Comparison of ENCODE assay signal across 11 cellular contexts in the genomic region with DNA sequence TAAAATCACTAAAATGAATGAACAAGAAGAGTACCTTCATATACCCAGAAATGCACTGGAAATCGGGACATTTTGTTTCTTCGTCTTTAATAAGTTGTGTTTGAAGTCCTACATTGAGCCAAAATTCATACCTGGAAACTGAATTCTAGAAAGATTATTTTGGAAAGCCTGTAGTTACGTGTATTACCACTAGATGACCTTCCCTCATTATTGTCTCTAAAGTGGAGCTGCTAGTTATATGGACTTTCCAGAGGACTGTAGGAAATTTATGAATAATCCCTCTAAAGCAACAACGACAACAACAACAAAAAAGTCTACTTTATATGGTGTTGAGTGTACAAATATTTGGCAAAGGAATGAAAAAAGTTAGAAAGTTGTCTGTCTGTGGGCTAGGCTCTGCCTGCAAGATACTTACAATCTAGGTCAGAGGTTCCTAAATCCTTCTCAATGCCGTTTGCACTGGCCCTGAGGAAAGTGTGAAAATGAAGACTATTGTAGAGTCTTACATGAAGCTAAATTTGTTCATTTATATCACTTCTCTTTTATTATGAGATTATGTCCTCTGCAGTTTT.
DNase-seq lines count a peak whose midpoint lies in the region; ATAC-seq and TF ChIP-seq lines count a peak whose summit lies in the region.
"Had no signal": no experiment of that assay in that cellular context is flagged by ENCODE, and none has a peak within 500 bp of the region (broad histone marks: within the 10 kb centered on the region; RNA-seq: fewer than 3 reads in every experiment).

No MANE protein-coding gene starts in this region.

- POLR2A ChIA-PET in PC-3 (lab: Charles Lee; ENCODE audit: unreplicated experiment): no interaction called here

- DNase-seq in SIG-M5 treated with dmso at 0.1 percent for 504 hours (lab: John Stamatoyannopoulos, UW; ENCODE audit: unreplicated experiment): peak; percentile 25
- no peak for DNase-seq in SIG-M5 (lab: John Stamatoyannopoulos, UW)
- DNase-seq in PC-3: peak; percentile 49
- peak; percentile 34 for DNase-seq in fibroblast of mammary gland (ENCODE audit: low read depth)
- no peak for DNase-seq in transverse colon
- DNase-seq in lower leg skin (ENCODE audit: low spot score in 2 of 2): no peak
- no peak for DNase-seq in NCI-H187 (lab: John Stamatoyannopoulos, UW)
- DNase-seq: activated CD4-positive, alpha-beta T cell treated with anti-CD3 and anti-CD28 coated beads, Interleukin-2, amount 50 U/mL, for 48 hours; MG63; stimulated activated naive CD8-positive, alpha-beta T cell treated with anti-CD3 and anti-CD28 coated beads, Interleukin-15, Interleukin-2, amounts not matched to agents 100 U/mL and 50 U/mL, for 24 hours had no signal

- H3K27ac ChIP-seq in PC-3 (ENCODE audit: low read length) (no peak overlapping the region), transverse colon (no peak overlapping the region)

- H3K36me3 ChIP-seq in PC-3 (ENCODE audit: low read depth, low read length) (no peaks in the 10 kb centered on the region), transverse colon (no peaks in the 10 kb centered on the region)
- H3K36me3 ChIP-seq: MG63 had no signal

- no peaks in the 10 kb centered on the region for H3K27me3 ChIP-seq in PC-3 (ENCODE audit: low read length)
- H3K27me3 ChIP-seq in transverse colon: no peaks in the 10 kb centered on the region
- H3K27me3 ChIP-seq: MG63 had no signal

- H2AFZ ChIP-seq in PC-3 (ENCODE audit: low read length): no peak overlapping the region

- no peak overlapping the region for H3K9ac ChIP-seq in PC-3 (ENCODE audit: low read length)

- H3K4me2 ChIP-seq in PC-3 (ENCODE audit: low read length): no peak overlapping the region

- BruUV-seq in PC-3 (replicated peaks; lab: Mats Ljungman, UMichigan): no TSS peak

- CTCF ChIA-PET in PC-3 (lab: Charles Lee): interaction anchor here (0.8 kb wide), 1 partner anchor 72 kb away, joined by 4 read pairs; no protein-coding TSS in a partner anchor

- ATAC-seq in PC-3 (no peak), GM21447 (IDR thresholded peaks at IDR 0.05; ENCODE audit: unreplicated experiment) (no peak)
- ATAC-seq: stimulated activated naive CD8-positive, alpha-beta T cell treated with anti-CD3 and anti-CD28 coated beads, Interleukin-15, Interleukin-2, amounts not matched to agents 100 U/mL and 50 U/mL, for 24 hours had no signal

- intact Hi-C loops in PC-3 (cut with micrococcal nuclease): loop anchor here (10.0 kb wide), 1 partner anchor 139 kb away; no protein-coding TSS in a partner anchor
- intact Hi-C loops in transverse colon (cut with DNase I; ENCODE audit: low total_unique reads): no loop called here
- intact Hi-C loops in lower leg skin (cut with DNase I; ENCODE audit: low total_unique reads): no loop called here

- TF ChIP-seq EP300 in transverse colon (IDR thresholded peaks at IDR 0.05; ENCODE audit: low read depth): no peak

- no peaks in the 10 kb centered on the region for H3K9me2 ChIP-seq in PC-3 (replicated peaks; ENCODE audit: low read length)

- H4K20me1 ChIP-seq in PC-3 (ENCODE audit: low read length): no peaks in the 10 kb centered on the region

- no peaks in the 10 kb centered on the region for H3K79me2 ChIP-seq in PC-3 (ENCODE audit: low read length)

- no peak for TF ChIP-seq POLR2A in transverse colon (IDR thresholded peaks at IDR 0.05)
- TF ChIP-seq POLR2A in lower leg skin (IDR thresholded peaks at IDR 0.05): no peak

- H3K9me3 ChIP-seq in PC-3 (ENCODE audit: low read length) (no peaks in the 10 kb centered on the region), transverse colon (no peaks in the 10 kb centered on the region)
- H3K9me3 ChIP-seq: MG63 had no signal

- H3K4me3 ChIP-seq in PC-3 (ENCODE audit: low read length) (no peak overlapping the region), fibroblast of mammary gland (ENCODE audit: control insufficient read depth, low read depth, low read length) (no peak overlapping the region), transverse colon (no peak overlapping the region), lower leg skin (ENCODE audit: low read depth, poor library complexity, severe bottlenecking) (no peak overlapping the region)
- H3K4me3 ChIP-seq: MG63 had no signal

- H3K4me1 ChIP-seq in PC-3 (ENCODE audit: insufficient read depth, low read length) (peaks cover 27% of the 10 kb centered on the region), transverse colon (peaks cover 0 to 5% (median 0%) of the 10 kb centered on the region in 4 donors)

- WGBS in transverse colon (ENCODE audit: low coverage in 1 of 2), 2 donors: 71 to 73% methylated on average over 5 of the region's 5 CpGs
- 68 to 70% methylated on average over 5 of the region's 5 CpGs for WGBS in lower leg skin, 2 donors

- TF ChIP-seq CTCF in PC-3 (conservative IDR thresholded peaks at IDR 0.05; ENCODE audit: low read depth, low read length): peak; percentile 79
- peak; percentile 68 for TF ChIP-seq CTCF in fibroblast of mammary gland (conservative IDR thresholded peaks at IDR 0.05; ENCODE audit: control insufficient read depth, insufficient read depth, low read depth, low read length)
- peak; percentile 28 to 56 (median 45) for TF ChIP-seq CTCF in transverse colon (IDR thresholded peaks at IDR 0.05)
- TF ChIP-seq CTCF in lower leg skin (IDR thresholded peaks at IDR 0.05): no peak

- peaks cover 6% of the 10 kb centered on the region for H3F3A ChIP-seq in PC-3 (ENCODE audit: low read length, unreplicated experiment)

- in situ Hi-C loops in transverse colon (cut with MboI; ENCODE audit: low pct_ligation_motif_present in 1 of 4, low pct_unique_long_range_greater_than_20kb in 1 of 4, low sequenced_read_pairs in 3 of 4): no loop called here

Comparison
In these comparisons a context has a peak if more than half of its experiments do, and no peak if none do; other contexts are left out.
1. DNase-seq: peak in SIG-M5 treated with dmso at 0.1 percent for 504 hours (single experiment), PC-3 (single experiment) and fibroblast of mammary gland (single experiment); none in SIG-M5 (single experiment), transverse colon (single experiment), lower leg skin (0 of 2) and NCI-H187 (0 of 2).
2. CTCF ChIP-seq: peak in PC-3 (single experiment), fibroblast of mammary gland (single experiment) and transverse colon (5 of 5); none in lower leg skin (0 of 3).